1 cellular context compared by ENCODE assay signal in the genomic region with DNA sequence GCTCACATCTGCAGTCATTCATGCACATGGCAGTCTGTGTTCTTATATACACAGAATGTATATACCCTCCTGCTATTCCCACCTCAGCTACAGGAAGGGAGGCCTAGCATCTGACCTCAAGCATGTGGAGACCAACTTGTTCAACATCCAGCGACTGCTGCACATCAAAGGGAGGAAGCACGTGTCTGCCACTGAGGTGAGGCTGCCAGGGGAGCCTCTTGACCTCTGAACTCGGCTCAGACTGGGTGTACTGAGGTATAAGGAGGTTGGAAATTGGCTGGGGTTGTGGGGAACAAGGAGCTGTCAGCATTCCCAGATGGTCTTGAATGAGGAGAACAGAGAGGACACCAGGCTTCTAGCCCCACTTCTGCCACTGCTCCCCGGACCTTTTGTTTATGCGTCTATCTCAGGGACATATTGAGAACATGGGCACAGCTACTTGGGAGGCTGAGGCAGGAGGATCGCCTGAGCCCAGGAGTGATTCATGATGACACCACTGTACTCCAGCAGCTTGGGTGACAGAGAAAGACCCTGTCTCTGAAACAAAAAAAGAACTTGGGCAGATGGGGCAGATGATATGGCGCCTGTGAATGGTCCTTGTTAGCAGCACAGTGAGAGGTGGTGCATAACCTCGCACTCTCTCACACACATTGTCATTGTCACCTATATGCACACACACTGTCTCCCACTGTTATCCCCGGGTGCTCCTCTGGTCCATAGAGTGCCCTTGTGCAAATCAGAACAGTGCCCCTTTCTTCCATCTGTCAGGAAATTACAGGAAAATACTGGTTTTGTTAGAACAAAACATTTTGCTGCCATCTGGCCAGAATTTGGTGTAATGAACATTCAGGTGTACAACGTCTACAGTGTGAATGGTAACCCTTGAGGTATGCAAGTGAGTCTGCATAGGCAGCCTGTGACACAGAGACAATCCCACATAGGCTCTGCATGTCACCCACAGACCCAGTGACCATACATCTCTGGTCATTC.
TF ChIP-seq lines count a peak whose summit lies in the region.

No MANE protein-coding gene starts in this region.

TF ChIP-seq in HepG2, 621 proteins besides CTCF, POLR2A, EP300 and RAD21 (continued from another document and continues in another):
- TF ChIP-seq HINFP (CRISPR knock-in tag; IDR thresholded peaks at IDR 0.05; ENCODE audit: low read depth), result no peak
- no peak for TF ChIP-seq EED (CRISPR knock-in tag; IDR thresholded peaks at IDR 0.05)
- TF ChIP-seq, protein P1, sequence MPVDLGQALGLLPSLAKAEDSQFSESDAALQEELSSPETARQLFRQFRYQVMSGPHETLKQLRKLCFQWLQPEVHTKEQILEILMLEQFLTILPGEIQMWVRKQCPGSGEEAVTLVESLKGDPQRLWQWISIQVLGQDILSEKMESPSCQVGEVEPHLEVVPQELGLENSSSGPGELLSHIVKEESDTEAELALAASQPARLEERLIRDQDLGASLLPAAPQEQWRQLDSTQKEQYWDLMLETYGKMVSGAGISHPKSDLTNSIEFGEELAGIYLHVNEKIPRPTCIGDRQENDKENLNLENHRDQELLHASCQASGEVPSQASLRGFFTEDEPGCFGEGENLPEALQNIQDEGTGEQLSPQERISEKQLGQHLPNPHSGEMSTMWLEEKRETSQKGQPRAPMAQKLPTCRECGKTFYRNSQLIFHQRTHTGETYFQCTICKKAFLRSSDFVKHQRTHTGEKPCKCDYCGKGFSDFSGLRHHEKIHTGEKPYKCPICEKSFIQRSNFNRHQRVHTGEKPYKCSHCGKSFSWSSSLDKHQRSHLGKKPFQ (CRISPR knock-in tag; IDR thresholded peaks at IDR 0.05; ENCODE audit: insufficient replicate concordance), result no peak
- peak; percentile 62 for TF ChIP-seq NR2F2 (IDR thresholded peaks at IDR 0.05; ENCODE audit: borderline replicate concordance, low read depth)
- no peak for TF ChIP-seq DNMT3B (CRISPR knock-in tag; conservative IDR thresholded peaks at IDR 0.05)
- TF ChIP-seq CENPT (CRISPR knock-in tag; IDR thresholded peaks at IDR 0.05; ENCODE audit: low read depth), result no peak
- no peak for TF ChIP-seq TCF12 (IDR thresholded peaks at IDR 0.05)
- no peak for TF ChIP-seq TCF12 (CRISPR knock-in tag; IDR thresholded peaks at IDR 0.05)
- no peak for TF ChIP-seq HIVEP1 (CRISPR knock-in tag; IDR thresholded peaks at IDR 0.05)
- no peak for TF ChIP-seq ZNF629 (CRISPR knock-in tag; conservative IDR thresholded peaks at IDR 0.05)
- no peak for TF ChIP-seq HNRNPLL (IDR thresholded peaks at IDR 0.05; ENCODE audit: low read depth, low read length, poor library complexity, severe bottlenecking)
- TF ChIP-seq ZFX (CRISPR knock-in tag; IDR thresholded peaks at IDR 0.05; ENCODE audit: low read depth), result peak; percentile 73
- TF ChIP-seq ZNF788 (CRISPR knock-in tag; IDR thresholded peaks at IDR 0.05; ENCODE audit: borderline replicate concordance), result no peak
- peak; percentile 35; the same call in 1 of the 2 replicates for TF ChIP-seq GATAD2A (CRISPR knock-in tag; IDR thresholded peaks at IDR 0.05)
- TF ChIP-seq, protein P2, sequence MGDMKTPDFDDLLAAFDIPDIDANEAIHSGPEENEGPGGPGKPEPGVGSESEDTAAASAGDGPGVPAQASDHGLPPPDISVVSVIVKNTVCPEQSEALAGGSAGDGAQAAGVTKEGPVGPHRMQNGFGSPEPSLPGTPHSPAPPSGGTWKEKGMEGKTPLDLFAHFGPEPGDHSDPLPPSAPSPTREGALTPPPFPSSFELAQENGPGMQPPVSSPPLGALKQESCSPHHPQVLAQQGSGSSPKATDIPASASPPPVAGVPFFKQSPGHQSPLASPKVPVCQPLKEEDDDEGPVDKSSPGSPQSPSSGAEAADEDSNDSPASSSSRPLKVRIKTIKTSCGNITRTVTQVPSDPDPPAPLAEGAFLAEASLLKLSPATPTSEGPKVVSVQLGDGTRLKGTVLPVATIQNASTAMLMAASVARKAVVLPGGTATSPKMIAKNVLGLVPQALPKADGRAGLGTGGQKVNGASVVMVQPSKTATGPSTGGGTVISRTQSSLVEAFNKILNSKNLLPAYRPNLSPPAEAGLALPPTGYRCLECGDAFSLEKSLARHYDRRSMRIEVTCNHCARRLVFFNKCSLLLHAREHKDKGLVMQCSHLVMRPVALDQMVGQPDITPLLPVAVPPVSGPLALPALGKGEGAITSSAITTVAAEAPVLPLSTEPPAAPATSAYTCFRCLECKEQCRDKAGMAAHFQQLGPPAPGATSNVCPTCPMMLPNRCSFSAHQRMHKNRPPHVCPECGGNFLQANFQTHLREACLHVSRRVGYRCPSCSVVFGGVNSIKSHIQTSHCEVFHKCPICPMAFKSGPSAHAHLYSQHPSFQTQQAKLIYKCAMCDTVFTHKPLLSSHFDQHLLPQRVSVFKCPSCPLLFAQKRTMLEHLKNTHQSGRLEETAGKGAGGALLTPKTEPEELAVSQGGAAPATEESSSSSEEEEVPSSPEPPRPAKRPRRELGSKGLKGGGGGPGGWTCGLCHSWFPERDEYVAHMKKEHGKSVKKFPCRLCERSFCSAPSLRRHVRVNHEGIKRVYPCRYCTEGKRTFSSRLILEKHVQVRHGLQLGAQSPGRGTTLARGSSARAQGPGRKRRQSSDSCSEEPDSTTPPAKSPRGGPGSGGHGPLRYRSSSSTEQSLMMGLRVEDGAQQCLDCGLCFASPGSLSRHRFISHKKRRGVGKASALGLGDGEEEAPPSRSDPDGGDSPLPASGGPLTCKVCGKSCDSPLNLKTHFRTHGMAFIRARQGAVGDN (CRISPR knock-in tag; IDR thresholded peaks at IDR 0.05), result peak; percentile 71
- peak; percentile 30; the same call in 1 of the 2 replicates for TF ChIP-seq ETV5 (CRISPR knock-in tag; IDR thresholded peaks at IDR 0.05; ENCODE audit: borderline replicate concordance)
- TF ChIP-seq TP53 (CRISPR knock-in tag; conservative IDR thresholded peaks at IDR 0.05), result no peak
- TF ChIP-seq JARID2 (CRISPR knock-in tag; IDR thresholded peaks at IDR 0.05; ENCODE audit: insufficient replicate concordance), result no peak
- no peak for TF ChIP-seq NCOA5 (CRISPR knock-in tag; IDR thresholded peaks at IDR 0.05)
- TF ChIP-seq RARA (CRISPR knock-in tag; IDR thresholded peaks at IDR 0.05), result peak; percentile 59; the same call in 1 of the 2 replicates
- TF ChIP-seq MEIS1 (CRISPR knock-in tag; IDR thresholded peaks at IDR 0.05; ENCODE audit: borderline replicate concordance), result no peak
- no peak for TF ChIP-seq ZNF30 (CRISPR knock-in tag; IDR thresholded peaks at IDR 0.05)
- TF ChIP-seq ZFP62 (CRISPR knock-in tag; IDR thresholded peaks at IDR 0.05), result no peak
- no peak for TF ChIP-seq IKZF1 (IDR thresholded peaks at IDR 0.05)
- peak; percentile 79; the same call in 1 of the 2 replicates for TF ChIP-seq TFDP1 (CRISPR knock-in tag; IDR thresholded peaks at IDR 0.05; ENCODE audit: borderline replicate concordance)
- TF ChIP-seq ZNF609 (CRISPR knock-in tag; IDR thresholded peaks at IDR 0.05; ENCODE audit: borderline replicate concordance), result 0 out of 2 replicates have a peak, but pooled peaks have one; percentile 20
- TF ChIP-seq, protein P3, sequence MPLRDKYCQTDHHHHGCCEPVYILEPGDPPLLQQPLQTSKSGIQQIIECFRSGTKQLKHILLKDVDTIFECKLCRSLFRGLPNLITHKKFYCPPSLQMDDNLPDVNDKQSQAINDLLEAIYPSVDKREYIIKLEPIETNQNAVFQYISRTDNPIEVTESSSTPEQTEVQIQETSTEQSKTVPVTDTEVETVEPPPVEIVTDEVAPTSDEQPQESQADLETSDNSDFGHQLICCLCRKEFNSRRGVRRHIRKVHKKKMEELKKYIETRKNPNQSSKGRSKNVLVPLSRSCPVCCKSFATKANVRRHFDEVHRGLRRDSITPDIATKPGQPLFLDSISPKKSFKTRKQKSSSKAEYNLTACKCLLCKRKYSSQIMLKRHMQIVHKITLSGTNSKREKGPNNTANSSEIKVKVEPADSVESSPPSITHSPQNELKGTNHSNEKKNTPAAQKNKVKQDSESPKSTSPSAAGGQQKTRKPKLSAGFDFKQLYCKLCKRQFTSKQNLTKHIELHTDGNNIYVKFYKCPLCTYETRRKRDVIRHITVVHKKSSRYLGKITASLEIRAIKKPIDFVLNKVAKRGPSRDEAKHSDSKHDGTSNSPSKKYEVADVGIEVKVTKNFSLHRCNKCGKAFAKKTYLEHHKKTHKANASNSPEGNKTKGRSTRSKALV (CRISPR knock-in tag; IDR thresholded peaks at IDR 0.05), result no peak
- TF ChIP-seq MEF2D (CRISPR knock-in tag; IDR thresholded peaks at IDR 0.05), result no peak
- TF ChIP-seq, protein P4, sequence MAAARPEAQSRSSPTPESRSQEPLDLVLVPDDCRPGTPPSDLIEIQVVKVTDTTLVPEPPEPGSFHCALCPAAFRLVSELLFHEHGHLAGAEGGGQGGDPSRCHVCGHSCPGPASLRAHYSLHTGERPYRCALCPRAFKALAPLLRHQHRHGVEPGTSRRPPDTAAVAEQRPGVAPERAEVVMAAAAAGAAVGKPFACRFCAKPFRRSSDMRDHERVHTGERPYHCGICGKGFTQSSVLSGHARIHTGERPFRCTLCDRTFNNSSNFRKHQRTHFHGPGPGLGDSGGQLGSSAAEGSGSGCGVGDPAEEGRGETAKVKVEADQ (CRISPR knock-in tag; IDR thresholded peaks at IDR 0.05; ENCODE audit: borderline replicate concordance), result no peak
- TF ChIP-seq MYC (CRISPR knock-in tag; IDR thresholded peaks at IDR 0.05; ENCODE audit: borderline replicate concordance), result peak; percentile 76
- no peak for TF ChIP-seq CHCHD3 (CRISPR knock-in tag; IDR thresholded peaks at IDR 0.05)
- no peak for TF ChIP-seq ZNF83 (CRISPR knock-in tag; IDR thresholded peaks at IDR 0.05; ENCODE audit: borderline replicate concordance)
- TF ChIP-seq THAP7 (CRISPR knock-in tag; IDR thresholded peaks at IDR 0.05), result no peak
- no peak for TF ChIP-seq ZNF746 (CRISPR knock-in tag; IDR thresholded peaks at IDR 0.05)
- no peak for TF ChIP-seq MBNL3 (CRISPR knock-in tag; conservative IDR thresholded peaks at IDR 0.05)
- peak; percentile 79 for TF ChIP-seq ARNTL (CRISPR knock-in tag; IDR thresholded peaks at IDR 0.05)
- TF ChIP-seq, protein P5, sequence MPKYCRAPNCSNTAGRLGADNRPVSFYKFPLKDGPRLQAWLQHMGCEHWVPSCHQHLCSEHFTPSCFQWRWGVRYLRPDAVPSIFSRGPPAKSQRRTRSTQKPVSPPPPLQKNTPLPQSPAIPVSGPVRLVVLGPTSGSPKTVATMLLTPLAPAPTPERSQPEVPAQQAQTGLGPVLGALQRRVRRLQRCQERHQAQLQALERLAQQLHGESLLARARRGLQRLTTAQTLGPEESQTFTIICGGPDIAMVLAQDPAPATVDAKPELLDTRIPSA (CRISPR knock-in tag; IDR thresholded peaks at IDR 0.05; ENCODE audit: borderline replicate concordance), result no peak
- no peak for TF ChIP-seq IRF9 (CRISPR knock-in tag; IDR thresholded peaks at IDR 0.05; ENCODE audit: borderline replicate concordance)
- no peak for TF ChIP-seq ZKSCAN5 (CRISPR knock-in tag; IDR thresholded peaks at IDR 0.05)
